ENCODE assay signal across 22 cellular contexts in genomic region chr2:170550501-170550900, GRCh38.
DNase-seq lines count a peak whose midpoint lies in the region; TF ChIP-seq lines count a peak whose summit lies in the region.
"Had no signal": no experiment of that assay in that cellular context is flagged by ENCODE, and none has a peak within 500 bp of the region (broad histone marks: within the 10 kb centered on the region; RNA-seq: fewer than 3 reads in every experiment).

No MANE protein-coding gene starts in this region.

- no peaks in the 10 kb centered on the region for H3K36me3 ChIP-seq in tibial artery
- H3K36me3 ChIP-seq: BE2C, BLaER1 had no signal

- H3K27ac ChIP-seq in tibial artery, result peak overlapping the region in 1 of 2 donors; percentile 41
- H3K27ac ChIP-seq: BLaER1 had no signal

- peaks cover 0 to 23% (median 15%) of the 10 kb centered on the region in 4 donors for H3K4me1 ChIP-seq in tibial artery
- H3K4me1 ChIP-seq: BE2C, BLaER1 had no signal

- TF ChIP-seq CTCF in tibial artery (IDR thresholded peaks at IDR 0.05), result no peak

- no peak overlapping the region for H3K4me3 ChIP-seq in tibial artery
- H3K4me3 ChIP-seq: BLaER1, GM12878 had no signal

- intact Hi-C loops in tibial artery (cut with DNase I; ENCODE audit: low total_unique reads), result no loop called here

- DNase-seq in NCI-H82 (lab: John Stamatoyannopoulos, UW) (peak; percentile 35), NCI-H82 treated with DMSO at 0.1 percent for 48 hours (lab: John Stamatoyannopoulos, UW; ENCODE audit: unreplicated experiment) (no peak), myocyte (ENCODE audit: low read depth) (peak; percentile 66), globus pallidus (ENCODE audit: low spot score) (no peak), tibial artery (no peak)
- DNase-seq: 8988T; ACHN; BE2C; C1 segment of cervical spinal cord; CD4-positive, alpha-beta memory T cell; CD4-positive, CD25-positive, alpha-beta regulatory T cell; CD8-positive, alpha-beta memory T cell; COR-L47; DMS 273 treated with DMSO at 0.1 percent for 48 hours; DMS153; DMS53; DMS79; DND-41; EL; GDM1 had no signal

- peaks cover 0 to 4% (median 0%) of the 10 kb centered on the region in 3 donors for H3K9me3 ChIP-seq in tibial artery
- H3K9me3 ChIP-seq: BE2C had no signal

- H3K27me3 ChIP-seq in tibial artery, result no peaks in the 10 kb centered on the region
- H3K27me3 ChIP-seq: BE2C, BLaER1 had no signal

Comparison
In these comparisons a context has a peak if more than half of its experiments do, and no peak if none do; other contexts are left out.
1. DNase-seq: peak in NCI-H82 (single experiment) and myocyte (single experiment); none in NCI-H82 treated with DMSO at 0.1 percent for 48 hours (single experiment), globus pallidus (single experiment) and tibial artery (0 of 2).